19 cellular contexts compared by ENCODE assay signal in genomic region chr2:215019085-215019484, GRCh38.
A peak's percentile ranks its signal among the peaks of the same experiment; 100 is the strongest.
DNase-seq lines count a peak whose midpoint lies in the region; ATAC-seq and TF ChIP-seq lines count a peak whose summit lies in the region.
"Had no signal": no experiment of that assay in that cellular context is flagged by ENCODE, and none has a peak within 500 bp of the region (broad histone marks: within the 10 kb centered on the region; RNA-seq: fewer than 3 reads in every experiment).

No MANE protein-coding gene starts in this region.

- peak overlapping the region in 9 of 10 experiments; percentile 9 to 44 (median 29); a peak in 9 of 20 replicates for H3K4me3 ChIP-seq in BLaER1 treated with 17β-estradiol and CSF1 and Interleukin-3, amounts not matched to agents 10 nM and 100 nM
- H3K4me3 ChIP-seq in mucosa of descending colon (no peak overlapping the region), prostate gland (no peak overlapping the region)
- H3K4me3 ChIP-seq: heart right ventricle, left ventricle myocardium inferior had no signal

- ATAC-seq in GM19455 (IDR thresholded peaks at IDR 0.05; ENCODE audit: unreplicated experiment) = peak; percentile 51
- ATAC-seq in HG02763 (IDR thresholded peaks at IDR 0.05; ENCODE audit: unreplicated experiment) = peak; percentile 40
- ATAC-seq in HG03439 (IDR thresholded peaks at IDR 0.05; ENCODE audit: unreplicated experiment) = peak; percentile 57
- no peak for ATAC-seq in mucosa of descending colon
- ATAC-seq: heart right ventricle had no signal

- WGBS in prostate gland = 69% methylated on average over 3 of the region's 3 CpGs

- H3K27me3 ChIP-seq in BLaER1 treated with 17β-estradiol and CSF1 and Interleukin-3, amounts not matched to agents 10 nM and 100 nM = no peaks in the 10 kb centered on the region
- H3K27me3 ChIP-seq in prostate gland (replicated peaks; ENCODE audit: insufficient read depth) = no peaks in the 10 kb centered on the region
- H3K27me3 ChIP-seq: heart right ventricle, neutrophil had no signal

- no peaks in the 10 kb centered on the region for H3K36me3 Mint-ChIP-seq in T-helper 2 cell treated with Interferon-gamma antibody and Interleukin-4, amounts not matched to agents 5 μg/mL and 100 μg/mL, for 36 hours (ENCODE audit: low read depth)

- no peak overlapping the region for H3K27ac Mint-ChIP-seq in T-helper 2 cell treated with Interferon-gamma antibody and Interleukin-4, amounts not matched to agents 5 μg/mL and 100 μg/mL, for 36 hours

- H3K27me3 Mint-ChIP-seq in T-helper 2 cell treated with Interferon-gamma antibody and Interleukin-4, amounts not matched to agents 5 μg/mL and 100 μg/mL, for 36 hours (ENCODE audit: low read depth) = no peaks in the 10 kb centered on the region

- peak overlapping the region in 10 of 11 experiments; percentile 21 to 76 (median 54); a peak in 16 of 22 replicates for H3K9ac ChIP-seq in BLaER1 treated with 17β-estradiol and CSF1 and Interleukin-3, amounts not matched to agents 10 nM and 100 nM

- TF ChIP-seq CTCF in mucosa of descending colon (IDR thresholded peaks at IDR 0.05) (no peak), prostate gland (IDR thresholded peaks at IDR 0.05) (no peak)

- H3K4me1 Mint-ChIP-seq in T-helper 2 cell treated with Interferon-gamma antibody and Interleukin-4, amounts not matched to agents 5 μg/mL and 100 μg/mL, for 36 hours (ENCODE audit: low read depth) = no peaks in the 10 kb centered on the region

- no peaks in the 10 kb centered on the region for H3K9me3 Mint-ChIP-seq in T-helper 2 cell treated with Interferon-gamma antibody and Interleukin-4, amounts not matched to agents 5 μg/mL and 100 μg/mL, for 36 hours

- no peak for DNase-seq in T-helper 2 cell treated with Interferon-gamma antibody and Interleukin-4, amounts not matched to agents 5 μg/mL and 100 μg/mL, for 36 hours (ENCODE audit: low spot score)
- no peak for DNase-seq in mucosa of descending colon
- DNase-seq in NOMO-1 treated with dmso at 0.1 percent for 144 hours (lab: John Stamatoyannopoulos, UW; ENCODE audit: unreplicated experiment) = no peak
- no peak for DNase-seq in prostate gland (ENCODE audit: low spot score)
- DNase-seq: 8988T; cortex of kidney; heart right ventricle; left ventricle myocardium inferior; NCI-H1105 treated with DMSO at 0.1 percent for 48 hours; NCI-H2107; NCI-H510A treated with DMSO at 0.1 percent for 48 hours; retina; stimulated activated CD8-positive, alpha-beta memory T cell treated with anti-CD3 and anti-CD28 coated beads, Interleukin-4, amount 100 ng/mL, for 48 hours; SW 1271 had no signal

- H4K20me1 ChIP-seq in BLaER1 treated with 17β-estradiol and CSF1 and Interleukin-3, amounts not matched to agents 10 nM and 100 nM = no peaks in the 10 kb centered on the region

- peaks cover 0 to 4% (median 0%) of the 10 kb centered on the region in 11 experiments; a peak in 2 of 22 replicates for H3K36me3 ChIP-seq in BLaER1 treated with 17β-estradiol and CSF1 and Interleukin-3, amounts not matched to agents 10 nM and 100 nM
- no peaks in the 10 kb centered on the region for H3K36me3 ChIP-seq in mucosa of descending colon (ENCODE audit: low read depth)
- H3K36me3 ChIP-seq in prostate gland = no peaks in the 10 kb centered on the region
- H3K36me3 ChIP-seq: heart right ventricle, left ventricle myocardium inferior, neutrophil had no signal

- intact Hi-C loops in mucosa of descending colon (cut with DNase I, micrococcal nuclease) (no loop called here), prostate gland (cut with DNase I) (no loop called here)

- peak overlapping the region in 9 of 11 experiments; percentile 37 to 77 (median 61); a peak in 17 of 22 replicates for H3K27ac ChIP-seq in BLaER1 treated with 17β-estradiol and CSF1 and Interleukin-3, amounts not matched to agents 10 nM and 100 nM
- H3K27ac ChIP-seq in prostate gland = no peak overlapping the region
- H3K27ac ChIP-seq: heart right ventricle, left ventricle myocardium inferior, neutrophil had no signal

- TF ChIP-seq POLR2A in prostate gland (IDR thresholded peaks at IDR 0.05) = no peak

- H3K4me1 ChIP-seq in BLaER1 treated with 17β-estradiol and CSF1 and Interleukin-3, amounts not matched to agents 10 nM and 100 nM = peaks cover 28 to 83% (median 60%) of the 10 kb centered on the region in 10 experiments
- H3K4me1 ChIP-seq in mucosa of descending colon (ENCODE audit: low read depth) (no peaks in the 10 kb centered on the region), prostate gland (replicated peaks) (no peaks in the 10 kb centered on the region)

- H3K4me3 Mint-ChIP-seq in T-helper 2 cell treated with Interferon-gamma antibody and Interleukin-4, amounts not matched to agents 5 μg/mL and 100 μg/mL, for 36 hours = no peak overlapping the region

- peak overlapping the region; percentile 54 to 86 (median 70); a peak in 21 of 22 replicates for H3K4me2 ChIP-seq in BLaER1 treated with 17β-estradiol and CSF1 and Interleukin-3, amounts not matched to agents 10 nM and 100 nM

- peaks cover 6 to 30% (median 15%) of the 10 kb centered on the region in 11 experiments; a peak in 20 of 22 replicates for H3K9me3 ChIP-seq in BLaER1 treated with 17β-estradiol and CSF1 and Interleukin-3, amounts not matched to agents 10 nM and 100 nM (replicated peaks in 1 of 11)
- no peaks in the 10 kb centered on the region for H3K9me3 ChIP-seq in mucosa of descending colon
- no peaks in the 10 kb centered on the region for H3K9me3 ChIP-seq in prostate gland
- H3K9me3 ChIP-seq: heart right ventricle, left ventricle myocardium inferior, neutrophil had no signal

Comparison
In these comparisons a context has a peak if more than half of its experiments do, and no peak if none do; other contexts are left out.
1. H3K27ac ChIP-seq: peak in BLaER1 treated with 17β-estradiol and CSF1 and Interleukin-3, amounts not matched to agents 10 nM and 100 nM (9 of 11); none in prostate gland (0 of 2).
2. H3K4me3 ChIP-seq: peak in BLaER1 treated with 17β-estradiol and CSF1 and Interleukin-3, amounts not matched to agents 10 nM and 100 nM (9 of 10); none in mucosa of descending colon (single experiment) and prostate gland (0 of 2).